1 cellular context compared by ENCODE assay signal in genomic region chr9:129835128-129835859, GRCh38.
A peak's percentile ranks its signal among the peaks of the same experiment; 100 is the strongest.
TF ChIP-seq lines count a peak whose summit lies in the region.

C9orf78 (minus strand) TSS chr9:129835275; CDS start chr9:129835221, 54 bp downstream.
USP20 (plus strand) TSS chr9:129835458; CDS start chr9:129852556, 17,098 bp downstream.

TF ChIP-seq in HepG2, 621 proteins besides CTCF, POLR2A, EP300 and RAD21 (continued from another document and continues in another):
- TF ChIP-seq UBTF (CRISPR knock-in tag; IDR thresholded peaks at IDR 0.05) (peak; percentile 71; the same call in 1 of the 2 replicates), ZNF446 (CRISPR knock-in tag; IDR thresholded peaks at IDR 0.05) (no peak; the same call in 1 of the 2 replicates), ZNF124 (CRISPR knock-in tag; IDR thresholded peaks at IDR 0.05) (0 out of 2 replicates have a peak, but pooled peaks have one; percentile 31), HNF1A (IDR thresholded peaks at IDR 0.05; ENCODE audit: low read depth) (no peak), HNF1A (CRISPR knock-in tag; IDR thresholded peaks at IDR 0.05; ENCODE audit: borderline replicate concordance) (peak; percentile 32; the same call in 1 of the 2 replicates), RBFOX2 (IDR thresholded peaks at IDR 0.05; ENCODE audit: low read depth, low read length) (peak; percentile 88), FOXC1 (CRISPR knock-in tag; IDR thresholded peaks at IDR 0.05; ENCODE audit: borderline replicate concordance) (no peak), FOSL2 (CRISPR knock-in tag; IDR thresholded peaks at IDR 0.05) (no peak), ZFAT (CRISPR knock-in tag; conservative IDR thresholded peaks at IDR 0.05) (no peak), ZNF660 (CRISPR knock-in tag; IDR thresholded peaks at IDR 0.05; ENCODE audit: borderline replicate concordance, low read depth) (no peak), ZNF343 (CRISPR knock-in tag; IDR thresholded peaks at IDR 0.05) (no peak), SP5 (CRISPR knock-in tag; IDR thresholded peaks at IDR 0.05; ENCODE audit: borderline replicate concordance, low read depth) (peak; percentile 46; the same call in 1 of the 2 replicates), ZNF350 (CRISPR knock-in tag; IDR thresholded peaks at IDR 0.05; ENCODE audit: borderline replicate concordance, low read depth) (no peak), CBX2 (IDR thresholded peaks at IDR 0.05; ENCODE audit: low read depth, low read length) (no peak), CBX2 (CRISPR knock-in tag; IDR thresholded peaks at IDR 0.05; ENCODE audit: low read depth) (no peak), ZNF329 (CRISPR knock-in tag; IDR thresholded peaks at IDR 0.05; ENCODE audit: low read depth) (no peak), HCFC1 (IDR thresholded peaks at IDR 0.05; ENCODE audit: low read depth, low read length) (peak; percentile 72), PHF8 (CRISPR knock-in tag; IDR thresholded peaks at IDR 0.05) (peak; percentile 84), FOXA1 (IDR thresholded peaks at IDR 0.05) (no peak), FOXA1 (CRISPR knock-in tag; IDR thresholded peaks at IDR 0.05) (no peak), YY1 (IDR thresholded peaks at IDR 0.05; ENCODE audit: insufficient read depth, insufficient replicate concordance, low read depth, low read length) (peak; percentile 75), ELF1 (CRISPR knock-in tag; IDR thresholded peaks at IDR 0.05) (peak; percentile 85), PAX8 (CRISPR knock-in tag; IDR thresholded peaks at IDR 0.05; ENCODE audit: borderline replicate concordance) (no peak), MED13 (CRISPR knock-in tag; IDR thresholded peaks at IDR 0.05) (no peak), ZMYM3 (CRISPR knock-in tag; IDR thresholded peaks at IDR 0.05) (no peak), MZF1 (CRISPR knock-in tag; IDR thresholded peaks at IDR 0.05; ENCODE audit: borderline replicate concordance) (no peak), POGZ (CRISPR knock-in tag; IDR thresholded peaks at IDR 0.05) (no peak), NFRKB (IDR thresholded peaks at IDR 0.05) (no peak), MXD4 (CRISPR knock-in tag; IDR thresholded peaks at IDR 0.05) (peak; percentile 78), ZKSCAN8 (CRISPR knock-in tag; IDR thresholded peaks at IDR 0.05; ENCODE audit: borderline replicate concordance) (no peak), ZNF18 (CRISPR knock-in tag; IDR thresholded peaks at IDR 0.05; ENCODE audit: insufficient replicate concordance) (no peak), RORA (CRISPR knock-in tag; IDR thresholded peaks at IDR 0.05) (no peak), ZNF720 (CRISPR knock-in tag; IDR thresholded peaks at IDR 0.05) (no peak), TRIM22 (IDR thresholded peaks at IDR 0.05) (no peak), ZNF282 (IDR thresholded peaks at IDR 0.05; ENCODE audit: partially characterized antibody) (no peak), ZNF362 (CRISPR knock-in tag; IDR thresholded peaks at IDR 0.05; ENCODE audit: borderline replicate concordance) (no peak), STAT5B (CRISPR knock-in tag; IDR thresholded peaks at IDR 0.05) (no peak), ZBTB14 (CRISPR knock-in tag; IDR thresholded peaks at IDR 0.05) (peak; percentile 72), ZFP36L2 (CRISPR knock-in tag; IDR thresholded peaks at IDR 0.05) (no peak), ZMYM4 (CRISPR knock-in tag; IDR thresholded peaks at IDR 0.05) (0 out of 2 replicates have a peak, but pooled peaks have one; percentile 63), ZNF691 (CRISPR knock-in tag; IDR thresholded peaks at IDR 0.05; ENCODE audit: borderline replicate concordance, low read depth) (0 out of 2 replicates have a peak, but pooled peaks have one; percentile 23), SYNCRIP (IDR thresholded peaks at IDR 0.05; ENCODE audit: insufficient read depth, low read depth, low read length) (no peak), ZNF775 (CRISPR knock-in tag; IDR thresholded peaks at IDR 0.05; ENCODE audit: borderline replicate concordance) (no peak), PHF5A (CRISPR knock-in tag; IDR thresholded peaks at IDR 0.05; ENCODE audit: low read depth, unreplicated experiment) (peak; percentile 20), LCORL (IDR thresholded peaks at IDR 0.05) (no peak), LCORL (CRISPR knock-in tag; IDR thresholded peaks at IDR 0.05) (no peak), ZNF142 (CRISPR knock-in tag; IDR thresholded peaks at IDR 0.05) (no peak), FOXA3 (CRISPR knock-in tag; IDR thresholded peaks at IDR 0.05) (peak; percentile 27; the same call in 1 of the 2 replicates), ZNF546 (CRISPR knock-in tag; conservative IDR thresholded peaks at IDR 0.05) (no peak; the same call in 1 of the 2 replicates), TBL1XR1 (IDR thresholded peaks at IDR 0.05; ENCODE audit: borderline replicate concordance, low read length, partially characterized antibody) (no peak), CBX5 (CRISPR knock-in tag; IDR thresholded peaks at IDR 0.05; ENCODE audit: borderline replicate concordance) (no peak; the same call in 1 of the 2 replicates), MATR3 (CRISPR knock-in tag; IDR thresholded peaks at IDR 0.05) (no peak)
